In the genomic region with DNA sequence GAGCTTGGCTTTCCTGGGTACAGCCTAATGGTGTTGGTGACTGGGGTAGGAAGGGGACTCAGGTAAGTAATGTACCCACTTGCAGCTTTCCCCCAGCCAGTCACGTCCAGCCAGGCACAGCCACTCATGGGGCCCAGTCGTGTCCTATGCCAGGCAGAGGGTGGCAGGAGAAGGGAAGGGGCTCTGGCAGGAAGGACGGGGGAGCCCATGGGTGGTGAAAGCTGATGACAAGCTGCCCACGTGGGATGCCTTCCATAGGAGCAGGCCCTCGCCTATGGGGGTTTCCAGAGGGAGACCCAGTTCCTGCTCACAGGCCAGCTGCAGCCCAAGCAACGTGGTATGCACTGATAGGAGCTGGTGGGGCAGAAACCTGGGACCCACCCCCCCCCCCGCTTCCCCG, we compare ENCODE assay signal across 2 cellular contexts.
TF ChIP-seq lines count a peak whose summit lies in the region.

No MANE protein-coding gene starts in this region.

TF ChIP-seq in IMR-90, 13 proteins besides CTCF, POLR2A, EP300 and RAD21:
- TF ChIP-seq, protein P1, sequence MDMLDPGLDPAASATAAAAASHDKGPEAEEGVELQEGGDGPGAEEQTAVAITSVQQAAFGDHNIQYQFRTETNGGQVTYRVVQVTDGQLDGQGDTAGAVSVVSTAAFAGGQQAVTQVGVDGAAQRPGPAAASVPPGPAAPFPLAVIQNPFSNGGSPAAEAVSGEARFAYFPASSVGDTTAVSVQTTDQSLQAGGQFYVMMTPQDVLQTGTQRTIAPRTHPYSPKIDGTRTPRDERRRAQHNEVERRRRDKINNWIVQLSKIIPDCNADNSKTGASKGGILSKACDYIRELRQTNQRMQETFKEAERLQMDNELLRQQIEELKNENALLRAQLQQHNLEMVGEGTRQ (IDR thresholded peaks at IDR 0.05; ENCODE audit: low read depth, low read length), result no peak
- TF ChIP-seq MXI1 (IDR thresholded peaks at IDR 0.05; ENCODE audit: borderline replicate concordance, low read depth, low read length) (no peak), MAFK (IDR thresholded peaks at IDR 0.05; ENCODE audit: low read depth, low read length) (no peak), CEBPB (IDR thresholded peaks at IDR 0.05; ENCODE audit: low read depth, low read length) (no peak), FOS (IDR thresholded peaks at IDR 0.05; ENCODE audit: low read depth, low read length) (no peak), RFX5 (IDR thresholded peaks at IDR 0.05; ENCODE audit: low read depth, low read length) (no peak), NFE2L2 (IDR thresholded peaks at IDR 0.05; ENCODE audit: low read depth, low read length) (no peak), RCOR1 (IDR thresholded peaks at IDR 0.05; ENCODE audit: insufficient replicate concordance, low read length) (no peak), CHD1 (IDR thresholded peaks at IDR 0.05; ENCODE audit: low read depth, low read length) (no peak), MAZ (IDR thresholded peaks at IDR 0.05; ENCODE audit: borderline replicate concordance, low read depth, low read length) (no peak), SMC3 (IDR thresholded peaks at IDR 0.05; ENCODE audit: low read depth, low read length) (no peak), BHLHE40 (IDR thresholded peaks at IDR 0.05; ENCODE audit: low read depth, low read length) (no peak)
- TF ChIP-seq, protein P2, sequence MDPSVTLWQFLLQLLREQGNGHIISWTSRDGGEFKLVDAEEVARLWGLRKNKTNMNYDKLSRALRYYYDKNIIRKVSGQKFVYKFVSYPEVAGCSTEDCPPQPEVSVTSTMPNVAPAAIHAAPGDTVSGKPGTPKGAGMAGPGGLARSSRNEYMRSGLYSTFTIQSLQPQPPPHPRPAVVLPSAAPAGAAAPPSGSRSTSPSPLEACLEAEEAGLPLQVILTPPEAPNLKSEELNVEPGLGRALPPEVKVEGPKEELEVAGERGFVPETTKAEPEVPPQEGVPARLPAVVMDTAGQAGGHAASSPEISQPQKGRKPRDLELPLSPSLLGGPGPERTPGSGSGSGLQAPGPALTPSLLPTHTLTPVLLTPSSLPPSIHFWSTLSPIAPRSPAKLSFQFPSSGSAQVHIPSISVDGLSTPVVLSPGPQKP (IDR thresholded peaks at IDR 0.05; ENCODE audit: borderline replicate concordance, low read depth, low read length), result no peak

TF ChIP-seq in H1, 55 proteins besides CTCF, POLR2A, EP300 and RAD21:
- TF ChIP-seq, protein P3, sequence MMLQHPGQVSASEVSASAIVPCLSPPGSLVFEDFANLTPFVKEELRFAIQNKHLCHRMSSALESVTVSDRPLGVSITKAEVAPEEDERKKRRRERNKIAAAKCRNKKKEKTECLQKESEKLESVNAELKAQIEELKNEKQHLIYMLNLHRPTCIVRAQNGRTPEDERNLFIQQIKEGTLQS (IDR thresholded peaks at IDR 0.05; ENCODE audit: insufficient read depth, low read depth, low read length), result no peak
- TF ChIP-seq SP2 (IDR thresholded peaks at IDR 0.05; ENCODE audit: low read length), result no peak
- TF ChIP-seq, protein P4, sequence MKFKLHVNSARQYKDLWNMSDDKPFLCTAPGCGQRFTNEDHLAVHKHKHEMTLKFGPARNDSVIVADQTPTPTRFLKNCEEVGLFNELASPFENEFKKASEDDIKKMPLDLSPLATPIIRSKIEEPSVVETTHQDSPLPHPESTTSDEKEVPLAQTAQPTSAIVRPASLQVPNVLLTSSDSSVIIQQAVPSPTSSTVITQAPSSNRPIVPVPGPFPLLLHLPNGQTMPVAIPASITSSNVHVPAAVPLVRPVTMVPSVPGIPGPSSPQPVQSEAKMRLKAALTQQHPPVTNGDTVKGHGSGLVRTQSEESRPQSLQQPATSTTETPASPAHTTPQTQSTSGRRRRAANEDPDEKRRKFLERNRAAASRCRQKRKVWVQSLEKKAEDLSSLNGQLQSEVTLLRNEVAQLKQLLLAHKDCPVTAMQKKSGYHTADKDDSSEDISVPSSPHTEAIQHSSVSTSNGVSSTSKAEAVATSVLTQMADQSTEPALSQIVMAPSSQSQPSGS (IDR thresholded peaks at IDR 0.05; ENCODE audit: low read length), result no peak
- TF ChIP-seq SIX5 (IDR thresholded peaks at IDR 0.05; ENCODE audit: low read depth, low read length), result no peak
- no peak for TF ChIP-seq CHD1 (IDR thresholded peaks at IDR 0.05; ENCODE audit: low read depth, low read length)
